10 cellular contexts compared by ENCODE assay signal in the genomic region with DNA sequence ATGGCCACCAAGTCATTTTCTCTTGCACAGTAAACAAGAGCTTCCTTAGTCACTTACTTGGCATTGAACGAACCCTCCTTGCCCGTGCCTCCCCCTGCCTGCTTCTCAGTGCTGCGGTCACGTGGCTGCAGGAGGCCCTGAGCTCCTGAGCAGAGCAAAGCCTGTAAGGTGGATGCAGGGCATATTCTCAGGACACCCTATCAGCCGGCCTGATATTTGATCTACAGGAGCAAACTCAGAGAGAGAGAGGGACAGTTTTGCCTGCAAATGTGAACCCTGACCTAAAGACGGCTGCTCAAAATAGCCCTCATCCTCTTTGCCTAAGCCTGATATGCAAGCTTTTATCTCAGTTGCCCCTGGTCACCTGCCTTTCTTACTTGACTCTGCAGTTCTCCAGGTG.
DNase-seq lines count a peak whose midpoint lies in the region; ATAC-seq and TF ChIP-seq lines count a peak whose summit lies in the region.
"Had no signal": no experiment of that assay in that cellular context is flagged by ENCODE, and none has a peak within 500 bp of the region (broad histone marks: within the 10 kb centered on the region; RNA-seq: fewer than 3 reads in every experiment).

No MANE protein-coding gene starts in this region.

- no peak for DNase-seq in AG04450 (ENCODE audit: low read depth, low spot score)
- peak; percentile 42 to 72 (median 52) for DNase-seq in body of pancreas
- no peak for DNase-seq in left colon
- DNase-seq in esophagus muscularis mucosa (ENCODE audit: extremely low spot score) = no peak
- DNase-seq in Kasumi-1 (lab: John Stamatoyannopoulos, UW) = no peak
- DNase-seq in activated gamma-delta T cell (lab: John Stamatoyannopoulos, UW) = no peak
- DNase-seq: NCI-H1694 had no signal

- H3K9me3 ChIP-seq in AG04450 (ENCODE audit: control insufficient read depth, insufficient read depth, low read length) = no peaks in the 10 kb centered on the region
- no peaks in the 10 kb centered on the region for H3K9me3 ChIP-seq in HEK293 (ENCODE audit: control insufficient read depth, insufficient read depth, low read depth, low read length)
- no peaks in the 10 kb centered on the region for H3K9me3 ChIP-seq in body of pancreas
- H3K9me3 ChIP-seq in esophagus muscularis mucosa = no peaks in the 10 kb centered on the region
- no peaks in the 10 kb centered on the region for H3K9me3 ChIP-seq in gastroesophageal sphincter

- H3K4me3 ChIP-seq in AG04450 (ENCODE audit: low read depth, low read length) (no peak overlapping the region), HEK293 (ENCODE audit: low read depth, low read length) (no peak overlapping the region), body of pancreas (no peak overlapping the region), esophagus muscularis mucosa (no peak overlapping the region), gastroesophageal sphincter (no peak overlapping the region)
- H3K4me3 ChIP-seq: SK-N-MC had no signal

- 2 to 11% methylated on average over 6 of the region's 6 CpGs for WGBS in body of pancreas, 2 donors
- 20% methylated on average over 6 of the region's 6 CpGs for WGBS in esophagus muscularis mucosa
- 17 to 28% methylated on average over 5 to 6 of the region's 6 CpGs for WGBS in gastroesophageal sphincter (ENCODE audit: low coverage in 1 of 2), 2 donors

- TF ChIP-seq POLR2A in body of pancreas (IDR thresholded peaks at IDR 0.05) (no peak), esophagus muscularis mucosa (IDR thresholded peaks at IDR 0.05; ENCODE audit: low read depth) (no peak), gastroesophageal sphincter (IDR thresholded peaks at IDR 0.05) (no peak)

- POLR2A ChIA-PET in AG04450 (lab: Yijun Ruan, JAX) (no interaction called here), HEK293 (lab: Yijun Ruan, JAX) (interaction anchor here (0.5 kb wide), 1 partner anchor 1832 kb away, joined by 3 read pairs; no protein-coding TSS in a partner anchor)

- no peaks in the 10 kb centered on the region; the same call in 1 of the 2 replicates for H3K4me1 ChIP-seq in HEK293 (ENCODE audit: control insufficient read depth, insufficient read depth, low read length)
- peaks cover 14% of the 10 kb centered on the region for H3K4me1 ChIP-seq in body of pancreas
- H3K4me1 ChIP-seq in esophagus muscularis mucosa = peaks cover 0 to 3% (median 0%) of the 10 kb centered on the region in 4 donors
- H3K4me1 ChIP-seq in gastroesophageal sphincter = no peaks in the 10 kb centered on the region

- intact Hi-C loops in body of pancreas (cut with DNase I) (no loop called here), left colon (cut with DNase I, micrococcal nuclease) (no loop called here), esophagus muscularis mucosa (cut with DNase I) (no loop called here)

- TF ChIP-seq CTCF in AG04450 (IDR thresholded peaks at IDR 0.05; ENCODE audit: low read depth, low read length) (no peak), HEK293 (tag by site-specific recombination; IDR thresholded peaks at IDR 0.05) (no peak), body of pancreas (IDR thresholded peaks at IDR 0.05) (no peak), esophagus muscularis mucosa (IDR thresholded peaks at IDR 0.05) (no peak), gastroesophageal sphincter (IDR thresholded peaks at IDR 0.05) (no peak)

- CTCF ChIA-PET in AG04450 (lab: Charles Lee) = interaction anchor here (1.3 kb wide), 1 partner anchor 9 kb away, joined by 4 read pairs; no protein-coding TSS in a partner anchor
- CTCF ChIA-PET in HEK293 (lab: Yijun Ruan, JAX) = interaction anchor here (0.6 to 0.9 kb wide), 3 partner anchors 13 to 185 kb away, joined by 3 to 4 read pairs (median 3); no protein-coding TSS in a partner anchor

- TF ChIP-seq EP300 in esophagus muscularis mucosa (IDR thresholded peaks at IDR 0.05) = no peak
- TF ChIP-seq EP300 in gastroesophageal sphincter (IDR thresholded peaks at IDR 0.05) = no peak

- peaks cover 0 to 25% of the 10 kb centered on the region in 2 experiments; a peak in 1 of 3 replicates for H3K36me3 ChIP-seq in HEK293 (ENCODE audit: control insufficient read depth in 2 of 2, insufficient read depth in 1 of 2, low read length in 2 of 2)
- H3K36me3 ChIP-seq in body of pancreas (replicated peaks in 1 of 2; ENCODE audit: insufficient read depth in 1 of 2, low read depth in 2 of 2) = peaks cover under 1 to 5% of the 10 kb centered on the region in 2 donors
- peaks cover 7 to 29% (median 16%) of the 10 kb centered on the region in 4 donors for H3K36me3 ChIP-seq in esophagus muscularis mucosa
- peaks cover 0 to 28% of the 10 kb centered on the region in 2 donors for H3K36me3 ChIP-seq in gastroesophageal sphincter

- peak; percentile 77 for ATAC-seq in body of pancreas
- peak; percentile 71 for ATAC-seq in left colon
- no peak for ATAC-seq in gastroesophageal sphincter

- H3K27me3 ChIP-seq in AG04450 (ENCODE audit: control insufficient read depth, insufficient read depth, low read length) (no peaks in the 10 kb centered on the region), body of pancreas (no peaks in the 10 kb centered on the region), esophagus muscularis mucosa (no peaks in the 10 kb centered on the region), gastroesophageal sphincter (no peaks in the 10 kb centered on the region)

- peak overlapping the region; percentile 3 for H3K27ac ChIP-seq in AG04450 (ENCODE audit: low read depth, low read length)
- H3K27ac ChIP-seq in HEK293 (ENCODE audit: extremely low read depth, low read depth, low read length) = no peak overlapping the region
- no peak overlapping the region for H3K27ac ChIP-seq in body of pancreas
- no peak overlapping the region for H3K27ac ChIP-seq in esophagus muscularis mucosa (replicated peaks in 1 of 4)
- no peak overlapping the region for H3K27ac ChIP-seq in gastroesophageal sphincter
- H3K27ac ChIP-seq: SK-N-MC had no signal

TF ChIP-seq in HEK293, 187 proteins besides CTCF, POLR2A, EP300 and RAD21 (continues in another document):
- TF ChIP-seq, protein P1, sequence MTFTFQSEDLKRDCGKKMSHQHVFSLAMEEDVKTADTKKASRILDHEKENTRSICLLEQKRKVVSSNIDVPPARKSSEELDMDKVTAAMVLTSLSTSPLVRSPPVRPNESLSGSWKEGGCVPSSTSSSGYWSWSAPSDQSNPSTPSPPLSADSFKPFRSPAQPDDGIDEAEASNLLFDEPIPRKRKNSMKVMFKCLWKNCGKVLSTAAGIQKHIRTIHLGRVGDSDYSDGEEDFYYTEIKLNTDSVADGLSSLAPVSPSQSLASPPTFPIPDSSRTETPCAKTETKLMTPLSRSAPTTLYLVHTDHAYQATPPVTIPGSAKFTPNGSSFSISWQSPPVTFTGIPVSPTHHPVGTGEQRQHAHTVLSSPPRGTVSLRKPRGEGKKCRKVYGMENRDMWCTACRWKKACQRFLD (tag by site-specific recombination; IDR thresholded peaks at IDR 0.05) = no peak
- no peak for TF ChIP-seq ZBTB17 (tag by site-specific recombination; IDR thresholded peaks at IDR 0.05)
- no peak for TF ChIP-seq ZNF133 (tag by site-specific recombination; IDR thresholded peaks at IDR 0.05)
- peak; percentile 67 for TF ChIP-seq ZNF335 (tag by site-specific recombination; conservative IDR thresholded peaks at IDR 0.05)
- TF ChIP-seq TRIM28 (IDR thresholded peaks at IDR 0.05; ENCODE audit: borderline replicate concordance, low read length) = 0 out of 2 replicates have a peak, but pooled peaks have one; percentile 47
- no peak for TF ChIP-seq ZNF140 (tag by site-specific recombination; IDR thresholded peaks at IDR 0.05)
- TF ChIP-seq, protein P2, sequence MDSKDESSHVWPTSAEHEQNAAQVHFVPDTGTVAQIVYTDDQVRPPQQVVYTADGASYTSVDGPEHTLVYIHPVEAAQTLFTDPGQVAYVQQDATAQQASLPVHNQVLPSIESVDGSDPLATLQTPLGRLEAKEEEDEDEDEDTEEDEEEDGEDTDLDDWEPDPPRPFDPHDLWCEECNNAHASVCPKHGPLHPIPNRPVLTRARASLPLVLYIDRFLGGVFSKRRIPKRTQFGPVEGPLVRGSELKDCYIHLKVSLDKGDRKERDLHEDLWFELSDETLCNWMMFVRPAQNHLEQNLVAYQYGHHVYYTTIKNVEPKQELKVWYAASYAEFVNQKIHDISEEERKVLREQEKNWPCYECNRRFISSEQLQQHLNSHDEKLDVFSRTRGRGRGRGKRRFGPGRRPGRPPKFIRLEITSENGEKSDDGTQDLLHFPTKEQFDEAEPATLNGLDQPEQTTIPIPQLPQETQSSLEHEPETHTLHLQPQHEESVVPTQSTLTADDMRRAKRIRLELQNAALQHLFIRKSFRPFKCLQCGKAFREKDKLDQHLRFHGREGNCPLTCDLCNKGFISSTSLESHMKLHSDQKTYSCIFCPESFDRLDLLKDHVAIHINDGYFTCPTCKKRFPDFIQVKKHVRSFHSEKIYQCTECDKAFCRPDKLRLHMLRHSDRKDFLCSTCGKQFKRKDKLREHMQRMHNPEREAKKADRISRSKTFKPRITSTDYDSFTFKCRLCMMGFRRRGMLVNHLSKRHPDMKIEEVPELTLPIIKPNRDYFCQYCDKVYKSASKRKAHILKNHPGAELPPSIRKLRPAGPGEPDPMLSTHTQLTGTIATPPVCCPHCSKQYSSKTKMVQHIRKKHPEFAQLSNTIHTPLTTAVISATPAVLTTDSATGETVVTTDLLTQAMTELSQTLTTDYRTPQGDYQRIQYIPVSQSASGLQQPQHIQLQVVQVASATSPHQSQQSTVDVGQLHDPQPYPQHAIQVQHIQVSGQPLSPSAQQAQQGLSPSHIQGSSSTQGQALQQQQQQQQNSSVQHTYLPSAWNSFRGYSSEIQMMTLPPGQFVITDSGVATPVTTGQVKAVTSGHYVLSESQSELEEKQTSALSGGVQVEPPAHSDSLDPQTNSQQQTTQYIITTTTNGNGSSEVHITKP (tag by site-specific recombination; IDR thresholded peaks at IDR 0.05) = peak; percentile 38
- no peak for TF ChIP-seq ZNF843 (tag by site-specific recombination; IDR thresholded peaks at IDR 0.05)
- no peak for TF ChIP-seq HOXC10 (CRISPR knock-in tag; IDR thresholded peaks at IDR 0.05)
- no peak for TF ChIP-seq ZNF324 (tag by site-specific recombination; IDR thresholded peaks at IDR 0.05)
- TF ChIP-seq TCF7L2 (IDR thresholded peaks at IDR 0.05; ENCODE audit: borderline replicate concordance, low read depth, low read length) = no peak
- TF ChIP-seq, protein P3, sequence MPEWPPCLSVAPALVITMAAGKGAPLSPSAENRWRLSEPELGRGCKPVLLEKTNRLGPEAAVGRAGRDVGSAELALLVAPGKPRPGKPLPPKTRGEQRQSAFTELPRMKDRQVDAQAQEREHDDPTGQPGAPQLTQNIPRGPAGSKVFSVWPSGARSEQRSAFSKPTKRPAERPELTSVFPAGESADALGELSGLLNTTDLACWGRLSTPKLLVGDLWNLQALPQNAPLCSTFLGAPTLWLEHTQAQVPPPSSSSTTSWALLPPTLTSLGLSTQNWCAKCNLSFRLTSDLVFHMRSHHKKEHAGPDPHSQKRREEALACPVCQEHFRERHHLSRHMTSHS (tag by site-specific recombination; IDR thresholded peaks at IDR 0.05) = no peak

Comparison
In these comparisons a context has a peak if more than half of its experiments do, and no peak if none do; other contexts are left out.
1. DNase-seq: peak in body of pancreas (4 of 4); none in AG04450 (single experiment), left colon (0 of 2), esophagus muscularis mucosa (single experiment), Kasumi-1 (0 of 2) and activated gamma-delta T cell (single experiment).